17 cellular contexts compared by ENCODE assay signal in the genomic region with DNA sequence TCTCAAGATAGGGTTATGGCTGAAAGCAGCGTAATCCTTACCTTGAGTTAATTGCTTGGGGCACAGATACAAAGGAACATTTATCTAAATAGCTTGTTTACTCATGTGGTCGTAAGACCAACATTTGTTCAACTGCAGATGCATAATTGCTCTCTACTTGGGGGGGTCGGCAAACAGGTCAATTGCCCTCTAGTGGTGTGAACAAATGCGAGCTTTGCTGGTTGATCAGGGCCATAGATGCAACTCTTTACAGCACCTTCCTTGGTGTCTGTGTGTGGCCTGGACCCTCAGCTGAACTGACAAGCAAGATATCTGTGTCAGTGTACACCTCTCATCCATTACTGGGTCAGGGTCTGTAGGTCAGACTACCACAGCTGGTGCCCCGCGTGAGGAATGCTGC. TPM values are rescaled to one million over a fixed set of nuclear protein-coding genes. Genes with fewer than 3 reads are reported as not detected.
A peak's percentile ranks its signal among the peaks of the same experiment; 100 is the strongest.
DNase-seq lines count a peak whose midpoint lies in the region; ATAC-seq and TF ChIP-seq lines count a peak whose summit lies in the region.
"Had no signal": no experiment of that assay in that cellular context is flagged by ENCODE, and none has a peak within 500 bp of the region (broad histone marks: within the 10 kb centered on the region; RNA-seq: fewer than 3 reads in every experiment).

No MANE protein-coding gene starts in this region.

- no peaks in the 10 kb centered on the region for H3K36me3 Mint-ChIP-seq in dendritic cell treated with granulocyte-macrophage colony-stimulating factor and Interleukin-4, amounts not matched to agents 40 ng/mL and 50 ng/mL, for 4 days (ENCODE audit: low read depth)
- H3K36me3 Mint-ChIP-seq in progenitor cell of endocrine pancreas (ENCODE audit: insufficient read depth) = no peaks in the 10 kb centered on the region

- TF ChIP-seq CTCF in GM12874 (IDR thresholded peaks at IDR 0.05; ENCODE audit: insufficient read depth, low read depth, low read length) (peak; percentile 58), MM.1S (IDR thresholded peaks at IDR 0.05; ENCODE audit: low read length) (peak; percentile 32), progenitor cell of endocrine pancreas (IDR thresholded peaks at IDR 0.05; ENCODE audit: unreplicated experiment) (peak; percentile 40)

- H3K4me2 ChIP-seq in MM.1S (ENCODE audit: low read depth, low read length) = no peak overlapping the region

- no peaks in the 10 kb centered on the region for H4K20me1 ChIP-seq in MM.1S (ENCODE audit: insufficient read depth, low read length)

- no peaks in the 10 kb centered on the region for H3K4me1 ChIP-seq in MM.1S (ENCODE audit: low read length)
- H3K4me1 ChIP-seq: body of pancreas, Peyer's patch, testis had no signal

- H3K27ac ChIP-seq in MM.1S (ENCODE audit: low read length) = no peak overlapping the region
- H3K27ac ChIP-seq: body of pancreas, HL-60, Peyer's patch, testis had no signal

- ATAC-seq in GM21528 (IDR thresholded peaks at IDR 0.05; ENCODE audit: low FRiP score, unreplicated experiment) = no peak
- ATAC-seq: body of pancreas had no signal

- DNase-seq in MM.1S (no peak), progenitor cell of endocrine pancreas (ENCODE audit: low spot score, unreplicated experiment) (no peak), CD1c-positive myeloid dendritic cell (ENCODE audit: extremely low spot score) (no peak)
- no peak for DNase-seq in activated naive CD4-positive, alpha-beta T cell treated with Interleukin-2 at 50 U/mL for 16 hours
- DNase-seq: activated CD4-positive, alpha-beta T cell treated with anti-CD3 and anti-CD28 coated beads, Interleukin-2, amount 50 U/mL, for 4 hours; body of pancreas; NCI-H226; occipital lobe; Peyer's patch; T-helper 9 cell; testis had no signal

- no peaks in the 10 kb centered on the region for H3K9me2 ChIP-seq in MM.1S (replicated peaks; ENCODE audit: insufficient read depth, low read length)

- intact Hi-C loops in dendritic cell treated with granulocyte-macrophage colony-stimulating factor and Interleukin-4, amounts not matched to agents 40 ng/mL and 50 ng/mL, for 4 days (cut with micrococcal nuclease) = no loop called here

- H3K27ac Mint-ChIP-seq in dendritic cell treated with granulocyte-macrophage colony-stimulating factor and Interleukin-4, amounts not matched to agents 40 ng/mL and 50 ng/mL, for 4 days = peak overlapping the region; percentile 75
- H3K27ac Mint-ChIP-seq in progenitor cell of endocrine pancreas = no peak overlapping the region
- H3K27ac Mint-ChIP-seq: activated T-helper 2 cell treated with anti-CD3 and anti-CD28 coated beads, Interferon-gamma antibody, Interleukin-2, Interleukin-4, amounts not matched to agents 10 μg/mL and 5 μg/mL and 100 μg/mL, durations not matched to agents 14 hours and 24 hours and 36 hours had no signal

- no peaks in the 10 kb centered on the region for H3K9me3 ChIP-seq in MM.1S (replicated peaks; ENCODE audit: insufficient read depth, low read length)
- H3K9me3 ChIP-seq: body of pancreas, Peyer's patch, testis had no signal

- H3K4me3 ChIP-seq in MM.1S (ENCODE audit: low read length) = no peak overlapping the region
- H3K4me3 ChIP-seq: body of pancreas, Peyer's patch, testis had no signal

- H3K9ac ChIP-seq in MM.1S (ENCODE audit: low read length) = no peak overlapping the region

- H3F3A ChIP-seq in MM.1S (ENCODE audit: insufficient read depth, low read length) = no peaks in the 10 kb centered on the region

- H3K27me3 ChIP-seq in MM.1S (replicated peaks; ENCODE audit: insufficient read depth, low read length) = no peaks in the 10 kb centered on the region
- H3K27me3 ChIP-seq: body of pancreas, Peyer's patch, testis had no signal

- H3K4me3 Mint-ChIP-seq in dendritic cell treated with granulocyte-macrophage colony-stimulating factor and Interleukin-4, amounts not matched to agents 40 ng/mL and 50 ng/mL, for 4 days = no peak overlapping the region
- no peak overlapping the region for H3K4me3 Mint-ChIP-seq in progenitor cell of endocrine pancreas (ENCODE audit: low read depth)

- no peaks in the 10 kb centered on the region for H3K9me3 Mint-ChIP-seq in dendritic cell treated with granulocyte-macrophage colony-stimulating factor and Interleukin-4, amounts not matched to agents 40 ng/mL and 50 ng/mL, for 4 days
- no peaks in the 10 kb centered on the region for H3K9me3 Mint-ChIP-seq in progenitor cell of endocrine pancreas (ENCODE audit: low read depth)
- H3K9me3 Mint-ChIP-seq: activated T-helper 2 cell treated with anti-CD3 and anti-CD28 coated beads, Interferon-gamma antibody, Interleukin-2, Interleukin-4, amounts not matched to agents 10 μg/mL and 5 μg/mL and 100 μg/mL, durations not matched to agents 14 hours and 24 hours and 36 hours had no signal

- no peaks in the 10 kb centered on the region for H3K36me3 ChIP-seq in MM.1S (replicated peaks; ENCODE audit: insufficient read depth, low read length)
- H3K36me3 ChIP-seq: Peyer's patch had no signal

- peaks cover 4% of the 10 kb centered on the region for H3K27me3 Mint-ChIP-seq in dendritic cell treated with granulocyte-macrophage colony-stimulating factor and Interleukin-4, amounts not matched to agents 40 ng/mL and 50 ng/mL, for 4 days
- peaks cover 11% of the 10 kb centered on the region for H3K27me3 Mint-ChIP-seq in progenitor cell of endocrine pancreas

- no peaks in the 10 kb centered on the region for H3K79me2 ChIP-seq in MM.1S (ENCODE audit: low read length)

- no peak overlapping the region for H2AFZ ChIP-seq in MM.1S (ENCODE audit: low read length)

- peaks cover 32% of the 10 kb centered on the region for H3K4me1 Mint-ChIP-seq in dendritic cell treated with granulocyte-macrophage colony-stimulating factor and Interleukin-4, amounts not matched to agents 40 ng/mL and 50 ng/mL, for 4 days (ENCODE audit: low read depth)
- H3K4me1 Mint-ChIP-seq in progenitor cell of endocrine pancreas (ENCODE audit: low read depth) = peaks cover 28% of the 10 kb centered on the region

RNA-seq across cellular contexts. Expression of gene HLA-DPA1, which starts 24.1 kb away (rescaled TPM):
- 0.89 and 1.8 TPM in 2 replicates for total RNA-seq in progenitor cell of endocrine pancreas
- total RNA-seq: MCF 10A had no signal

RNA-seq across cellular contexts. Expression of gene HLA-DPB1, which starts 26.5 kb away (rescaled TPM):
- total RNA-seq in progenitor cell of endocrine pancreas = 13.5 and 17.9 TPM in 2 replicates
- total RNA-seq: MCF 10A had no signal

RNA-seq across cellular contexts. Expression of gene HLA-DOA, which starts 39.9 kb away (rescaled TPM):
- total RNA-seq in progenitor cell of endocrine pancreas = 4.1 and 5.6 TPM in 2 replicates
- total RNA-seq: MCF 10A had no signal
